In genomic region chr12:23350808-23351207, GRCh38 we compare ENCODE assay signal across 16 cellular contexts.
A peak's percentile ranks its signal among the peaks of the same experiment; 100 is the strongest.
DNase-seq lines count a peak whose midpoint lies in the region; ATAC-seq lines count a peak whose summit lies in the region.
"Had no signal": no experiment of that assay in that cellular context is flagged by ENCODE, and none has a peak within 500 bp of the region (broad histone marks: within the 10 kb centered on the region; RNA-seq: fewer than 3 reads in every experiment).

No MANE protein-coding gene starts in this region.

- H3K27ac Mint-ChIP-seq in stimulated activated effector memory CD8-positive, alpha-beta T cell treated with anti-CD3 and anti-CD28 coated beads, Interleukin-12 subunit alpha, Interleukin-12 subunit beta, amount 100 ng/mL, for 72 hours: no peak overlapping the region

- ATAC-seq in GM18519 (IDR thresholded peaks at IDR 0.05; ENCODE audit: low FRiP score, unreplicated experiment): peak; percentile 96
- peak; percentile 96 for ATAC-seq in GM21390 (IDR thresholded peaks at IDR 0.05; ENCODE audit: unreplicated experiment)
- ATAC-seq in HG02970 (IDR thresholded peaks at IDR 0.05; ENCODE audit: low FRiP score, unreplicated experiment): peak; percentile 82
- ATAC-seq in HG03565 (IDR thresholded peaks at IDR 0.05; ENCODE audit: unreplicated experiment): peak; percentile 98
- ATAC-seq in stimulated activated effector memory CD8-positive, alpha-beta T cell treated with anti-CD3 and anti-CD28 coated beads, Interleukin-12 subunit alpha, Interleukin-12 subunit beta, amount 100 ng/mL, for 72 hours: no peak
- ATAC-seq: left lung had no signal

- H3K4me1 Mint-ChIP-seq in stimulated activated effector memory CD8-positive, alpha-beta T cell treated with anti-CD3 and anti-CD28 coated beads, Interleukin-12 subunit alpha, Interleukin-12 subunit beta, amount 100 ng/mL, for 72 hours: no peaks in the 10 kb centered on the region

- no peaks in the 10 kb centered on the region for H3K36me3 Mint-ChIP-seq in stimulated activated effector memory CD8-positive, alpha-beta T cell treated with anti-CD3 and anti-CD28 coated beads, Interleukin-12 subunit alpha, Interleukin-12 subunit beta, amount 100 ng/mL, for 72 hours

- peaks cover 2% of the 10 kb centered on the region for H3K9me3 Mint-ChIP-seq in stimulated activated effector memory CD8-positive, alpha-beta T cell treated with anti-CD3 and anti-CD28 coated beads, Interleukin-12 subunit alpha, Interleukin-12 subunit beta, amount 100 ng/mL, for 72 hours

- H3K4me3 Mint-ChIP-seq in stimulated activated effector memory CD8-positive, alpha-beta T cell treated with anti-CD3 and anti-CD28 coated beads, Interleukin-12 subunit alpha, Interleukin-12 subunit beta, amount 100 ng/mL, for 72 hours: no peak overlapping the region

- DNase-seq in RKO (ENCODE audit: low spot score): no peak
- DNase-seq in LoVo (ENCODE audit: low spot score): no peak
- DNase-seq in stimulated activated effector memory CD8-positive, alpha-beta T cell treated with anti-CD3 and anti-CD28 coated beads, Interleukin-12 subunit alpha, Interleukin-12 subunit beta, amount 100 ng/mL, for 72 hours (ENCODE audit: low spot score in 2 of 2): no peak
- no peak for DNase-seq in stimulated activated CD4-positive, alpha-beta T cell treated with anti-CD3 and anti-CD28 coated beads, Interleukin-1b, Interleukin-23, amount 100 ng/mL, for 48 hours
- DNase-seq: activated CD4-positive, alpha-beta T cell treated with anti-CD3 and anti-CD28 coated beads, Interleukin-2, amount 50 U/mL, for 48 hours; activated gamma-delta T cell treated with Interleukin-2 at 50 U/mL for 16 hours; brain microvascular endothelial cell; DMS79; left lung; NCI-H2171 treated with DMSO at 0.1 percent for 48 hours; substantia nigra; T1000 had no signal
